ENCODE assay signal across 23 cellular contexts in the genomic region with DNA sequence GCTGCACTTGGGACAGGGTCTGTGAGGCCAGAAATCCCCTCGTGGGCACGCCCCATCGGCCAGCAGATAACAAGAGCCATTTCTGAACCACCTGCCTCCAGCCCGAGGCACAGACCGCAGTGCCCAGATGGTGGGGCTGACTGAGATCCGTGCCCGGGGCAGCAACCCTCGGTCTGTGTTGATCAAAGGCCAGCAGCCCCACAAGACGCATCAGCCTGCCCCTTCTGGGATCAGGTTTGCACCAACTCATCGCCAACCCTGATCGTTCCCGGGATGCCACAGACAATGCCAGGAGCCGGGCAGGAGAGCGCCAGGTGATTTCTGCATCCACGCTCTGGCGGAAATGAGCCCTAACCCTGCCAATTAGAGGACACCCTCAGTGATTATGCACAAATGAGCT.
DNase-seq lines count a peak whose midpoint lies in the region; ATAC-seq, FAIRE-seq and TF ChIP-seq lines count a peak whose summit lies in the region.
"Had no signal": no experiment of that assay in that cellular context is flagged by ENCODE, and none has a peak within 500 bp of the region (broad histone marks: within the 10 kb centered on the region; RNA-seq: fewer than 3 reads in every experiment).

No MANE protein-coding gene starts in this region.

- H3K4me3 Mint-ChIP-seq in activated CD8-positive, alpha-beta T cell treated with anti-CD3 and anti-CD28 coated beads for 36 hours: no peak overlapping the region
- H3K4me3 Mint-ChIP-seq in activated T-cell treated with anti-CD3 and anti-CD28 coated beads, Interleukin-2, amount 50 U/mL, for 24 hours: no peak overlapping the region
- H3K4me3 Mint-ChIP-seq: activated CD8-positive, alpha-beta memory T cell treated with anti-CD3 and anti-CD28 coated beads, Interleukin-2, amount 10 ng/mL, durations not matched to agents 7 days and 5 days; activated naive CD8-positive, alpha-beta T cell treated with anti-CD3 and anti-CD28 coated beads, Interleukin-2, amount 50 U/mL, for 24 hours; GM23338 had no signal

- TF ChIP-seq CTCF in heart right ventricle (IDR thresholded peaks at IDR 0.05) (no peak), kidney (IDR thresholded peaks at IDR 0.05; ENCODE audit: borderline replicate concordance, extremely low read depth, insufficient read depth) (no peak)
- TF ChIP-seq CTCF in activated CD8-positive, alpha-beta T cell treated with anti-CD3 and anti-CD28 coated beads for 36 hours (IDR thresholded peaks at IDR 0.05): no peak

- no peak for ATAC-seq in heart right ventricle
- ATAC-seq in HG02610 (IDR thresholded peaks at IDR 0.05; ENCODE audit: unreplicated experiment): no peak
- no peak for ATAC-seq in activated CD8-positive, alpha-beta T cell treated with anti-CD3 and anti-CD28 coated beads for 36 hours
- ATAC-seq: activated CD8-positive, alpha-beta memory T cell treated with anti-CD3 and anti-CD28 coated beads, Interleukin-2, amount 10 ng/mL, durations not matched to agents 7 days and 5 days; activated naive CD8-positive, alpha-beta T cell treated with anti-CD3 and anti-CD28 coated beads, Interleukin-2, amount 50 U/mL, for 24 hours; right lobe of liver had no signal

- H3K9me3 ChIP-seq in heart right ventricle: no peaks in the 10 kb centered on the region
- H3K9me3 ChIP-seq in kidney (ENCODE audit: control insufficient read depth in 1 of 2, low read length in 2 of 2): no peaks in the 10 kb centered on the region
- H3K9me3 ChIP-seq: right lobe of liver, testis had no signal

- no peak overlapping the region for H3K4me3 ChIP-seq in heart right ventricle
- no peak overlapping the region for H3K4me3 ChIP-seq in kidney (ENCODE audit: low read length in 2 of 2)
- H3K4me3 ChIP-seq: GM23338, right lobe of liver, testis had no signal

- intact Hi-C loops in cardiac septum (cut with DNase I): no loop called here
- intact Hi-C loops in heart right ventricle (cut with DNase I): loop anchor here in 1 of 10 donors (10.0 kb wide), 1 partner anchor 60 kb away; a partner anchor contains a TSS
- intact Hi-C loops in kidney (cut with DNase I): no loop called here
- intact Hi-C loops in activated CD8-positive, alpha-beta T cell treated with anti-CD3 and anti-CD28 coated beads for 36 hours (cut with micrococcal nuclease): no loop called here

- H3K27me3 ChIP-seq in heart right ventricle: peaks cover 0 to 14% (median 0%) of the 10 kb centered on the region in 7 donors
- H3K27me3 ChIP-seq: right lobe of liver, testis had no signal

- peak; percentile 68 for DNase-seq in cardiac septum (ENCODE audit: low spot score)
- DNase-seq in heart right ventricle: no peak
- peak; percentile 67 for DNase-seq in kidney
- DNase-seq in NCI-H2227 treated with DMSO at 0.1 percent for 48 hours (lab: John Stamatoyannopoulos, UW): no peak
- DNase-seq in activated CD8-positive, alpha-beta T cell treated with anti-CD3 and anti-CD28 coated beads for 36 hours: no peak
- no peak for DNase-seq in activated T-cell treated with anti-CD3 and anti-CD28 coated beads, Interleukin-2, amount 50 U/mL, for 24 hours
- DNase-seq: activated CD4-positive, alpha-beta T cell treated with anti-CD3 and anti-CD28 coated beads for 4 hours; activated CD8-positive, alpha-beta memory T cell treated with anti-CD3 and anti-CD28 coated beads, Interleukin-2, amount 10 ng/mL, durations not matched to agents 7 days and 5 days; activated naive CD8-positive, alpha-beta T cell treated with anti-CD3 and anti-CD28 coated beads, Interleukin-2, amount 50 U/mL, for 24 hours; dermis blood vessel endothelial cell; DMS153; NCI-H1694 treated with DMSO at 0.1 percent for 48 hours; occipital lobe; right lobe of liver; testis had no signal

- POLR2A ChIA-PET in activated CD8-positive, alpha-beta T cell treated with anti-CD3 and anti-CD28 coated beads for 36 hours (lab: Charles Lee): no interaction called here

- peaks cover 0 to 20% (median 0%) of the 10 kb centered on the region in 9 donors for H3K36me3 ChIP-seq in heart right ventricle
- H3K36me3 ChIP-seq in kidney (ENCODE audit: control insufficient read depth in 1 of 2, insufficient read depth in 2 of 2, low read length in 2 of 2): no peaks in the 10 kb centered on the region

- no peaks in the 10 kb centered on the region for H3K9me3 Mint-ChIP-seq in activated CD8-positive, alpha-beta T cell treated with anti-CD3 and anti-CD28 coated beads for 36 hours
- no peaks in the 10 kb centered on the region for H3K9me3 Mint-ChIP-seq in activated T-cell treated with anti-CD3 and anti-CD28 coated beads, Interleukin-2, amount 50 U/mL, for 24 hours
- H3K9me3 Mint-ChIP-seq: activated naive CD8-positive, alpha-beta T cell treated with anti-CD3 and anti-CD28 coated beads, Interleukin-2, amount 50 U/mL, for 24 hours; activated T-helper 2 cell treated with anti-CD3 and anti-CD28 coated beads, Interferon-gamma antibody, Interleukin-2, Interleukin-4, amounts not matched to agents 10 μg/mL and 5 μg/mL and 100 μg/mL, durations not matched to agents 14 hours and 24 hours and 36 hours; GM23338 had no signal

- H3K9ac ChIP-seq in kidney (ENCODE audit: low read length in 2 of 2): no peak overlapping the region

- peak overlapping the region in 3 of 10 donors; percentile 13 to 77 (median 22) for H3K27ac ChIP-seq in heart right ventricle
- H3K27ac ChIP-seq in angular gyrus (ENCODE audit: low read depth, low read length): peak overlapping the region; percentile 75
- H3K27ac ChIP-seq in kidney (ENCODE audit: low read depth in 2 of 2, low read length in 2 of 2): no peak overlapping the region
- H3K27ac ChIP-seq: C4-2B, right lobe of liver, testis had no signal

- no peaks in the 10 kb centered on the region for H3K27me3 Mint-ChIP-seq in activated CD8-positive, alpha-beta T cell treated with anti-CD3 and anti-CD28 coated beads for 36 hours
- peaks cover 3% of the 10 kb centered on the region for H3K27me3 Mint-ChIP-seq in activated T-cell treated with anti-CD3 and anti-CD28 coated beads, Interleukin-2, amount 50 U/mL, for 24 hours
- H3K27me3 Mint-ChIP-seq: activated CD8-positive, alpha-beta memory T cell treated with anti-CD3 and anti-CD28 coated beads, Interleukin-2, amount 10 ng/mL, durations not matched to agents 7 days and 5 days had no signal

- no peaks in the 10 kb centered on the region for H3K36me3 Mint-ChIP-seq in activated CD8-positive, alpha-beta T cell treated with anti-CD3 and anti-CD28 coated beads for 36 hours (ENCODE audit: low read depth)
- H3K36me3 Mint-ChIP-seq in activated T-cell treated with anti-CD3 and anti-CD28 coated beads, Interleukin-2, amount 50 U/mL, for 24 hours (ENCODE audit: low read depth): peaks cover 5% of the 10 kb centered on the region
- H3K36me3 Mint-ChIP-seq: activated CD8-positive, alpha-beta memory T cell treated with anti-CD3 and anti-CD28 coated beads, Interleukin-2, amount 10 ng/mL, durations not matched to agents 7 days and 5 days had no signal

- no peak for FAIRE-seq in kidney (lab: Jason Lieb, UNC)
- FAIRE-seq: GM12891, GM19239, HepG2 had no signal

- H3K4me1 Mint-ChIP-seq in activated CD8-positive, alpha-beta T cell treated with anti-CD3 and anti-CD28 coated beads for 36 hours (ENCODE audit: low read depth): no peaks in the 10 kb centered on the region
- H3K4me1 Mint-ChIP-seq in activated T-cell treated with anti-CD3 and anti-CD28 coated beads, Interleukin-2, amount 50 U/mL, for 24 hours (ENCODE audit: low read depth): peaks cover 7% of the 10 kb centered on the region

- H3K4me1 ChIP-seq in heart right ventricle: peaks cover 12 to 51% (median 31%) of the 10 kb centered on the region in 9 donors
- peaks cover 0 to 6% of the 10 kb centered on the region in 2 donors for H3K4me1 ChIP-seq in kidney (ENCODE audit: control insufficient read depth in 1 of 2, insufficient read depth in 1 of 2, low read depth in 1 of 2, low read length in 2 of 2)
- H3K4me1 ChIP-seq: right lobe of liver had no signal

- H3K27ac Mint-ChIP-seq in activated CD8-positive, alpha-beta T cell treated with anti-CD3 and anti-CD28 coated beads for 36 hours: no peak overlapping the region
- H3K27ac Mint-ChIP-seq in activated T-cell treated with anti-CD3 and anti-CD28 coated beads, Interleukin-2, amount 50 U/mL, for 24 hours: no peak overlapping the region
- H3K27ac Mint-ChIP-seq: activated CD8-positive, alpha-beta memory T cell treated with anti-CD3 and anti-CD28 coated beads, Interleukin-2, amount 10 ng/mL, durations not matched to agents 7 days and 5 days; activated naive CD8-positive, alpha-beta T cell treated with anti-CD3 and anti-CD28 coated beads, Interleukin-2, amount 50 U/mL, for 24 hours; activated T-helper 2 cell treated with anti-CD3 and anti-CD28 coated beads, Interferon-gamma antibody, Interleukin-2, Interleukin-4, amounts not matched to agents 10 μg/mL and 5 μg/mL and 100 μg/mL, durations not matched to agents 14 hours and 24 hours and 36 hours; GM23338 had no signal

- CTCF ChIA-PET in activated CD8-positive, alpha-beta T cell treated with anti-CD3 and anti-CD28 coated beads for 36 hours (lab: Charles Lee): interaction anchor here (1.1 to 1.2 kb wide), 2 partner anchors 8 to 9 kb away, joined by 4 to 6 read pairs; no protein-coding TSS in a partner anchor

- 70 to 76% methylated on average over 16 of the region's 16 CpGs for WGBS in heart right ventricle, 2 donors

Comparison
In these comparisons a context has a peak if more than half of its experiments do, and no peak if none do; other contexts are left out.
1. DNase-seq: peak in cardiac septum (single experiment) and kidney (single experiment); none in heart right ventricle (0 of 2), NCI-H2227 treated with DMSO at 0.1 percent for 48 hours (single experiment), activated CD8-positive, alpha-beta T cell treated with anti-CD3 and anti-CD28 coated beads for 36 hours (single experiment) and activated T-cell treated with anti-CD3 and anti-CD28 coated beads, Interleukin-2, amount 50 U/mL, for 24 hours (single experiment).